ENCODE assay signal across 20 cellular contexts in the genomic region with DNA sequence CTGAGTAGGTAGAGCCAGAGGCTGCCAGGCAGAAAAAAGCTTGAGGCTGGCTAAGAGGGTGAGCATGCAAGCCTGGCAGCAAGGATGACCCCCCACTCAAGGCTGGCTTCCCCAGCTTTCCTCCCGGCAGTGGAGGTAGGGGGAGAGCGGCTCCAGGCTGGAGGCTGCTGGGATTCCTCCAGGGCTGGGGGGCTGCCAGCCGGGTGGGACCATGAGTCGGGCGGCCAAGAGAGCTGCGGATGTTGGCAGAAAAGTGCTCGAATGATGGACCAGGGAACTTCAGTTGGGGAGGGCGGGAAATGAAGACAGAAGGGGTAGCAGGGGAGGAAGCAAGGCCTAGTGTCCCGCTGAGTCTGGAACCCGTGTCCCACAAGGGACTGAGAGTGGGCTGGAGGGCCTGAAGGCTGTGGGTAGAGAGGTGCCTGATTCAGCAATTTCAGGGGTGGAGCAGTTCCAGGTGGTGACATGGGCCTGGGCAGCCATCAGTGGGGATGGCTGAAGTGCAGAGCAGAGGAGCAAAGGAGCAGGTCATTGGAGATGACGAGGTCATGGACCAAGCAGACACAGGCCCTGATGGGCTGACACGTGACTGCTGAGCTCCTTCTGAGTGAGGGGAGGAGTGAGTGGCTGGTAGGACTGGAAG. TPM values are rescaled to one million over a fixed set of nuclear protein-coding genes. Genes with fewer than 3 reads are reported as not detected.
A peak's percentile ranks its signal among the peaks of the same experiment; 100 is the strongest.
DNase-seq lines count a peak whose midpoint lies in the region; ATAC-seq and TF ChIP-seq lines count a peak whose summit lies in the region.
"Had no signal": no experiment of that assay in that cellular context is flagged by ENCODE, and none has a peak within 500 bp of the region (broad histone marks: within the 10 kb centered on the region; RNA-seq: fewer than 3 reads in every experiment).

No MANE protein-coding gene starts in this region.

- H3K4me3 ChIP-seq in breast epithelium = no peak overlapping the region
- H3K4me3 ChIP-seq in mammary epithelial cell (replicated peaks in 1 of 3; ENCODE audit: insufficient read depth in 1 of 3, low read depth in 2 of 3, low read length in 3 of 3) = no peak overlapping the region
- H3K4me3 ChIP-seq in esophagus squamous epithelium = no peak overlapping the region
- H3K4me3 ChIP-seq: cardiac muscle cell, dorsolateral prefrontal cortex, esophagus muscularis mucosa, MG63, skin epidermis had no signal

- H3K4me1 ChIP-seq in breast epithelium (peaks cover 13 to 35% of the 10 kb centered on the region in 2 donors), mammary epithelial cell (ENCODE audit: insufficient read depth, low read length) (no peaks in the 10 kb centered on the region), esophagus squamous epithelium (peaks cover 11 to 70% (median 35%) of the 10 kb centered on the region in 3 donors)

- H3K9me3 ChIP-seq in breast epithelium = no peaks in the 10 kb centered on the region
- no peaks in the 10 kb centered on the region for H3K9me3 ChIP-seq in mammary epithelial cell (replicated peaks; ENCODE audit: insufficient read depth, low read length)
- H3K9me3 ChIP-seq in esophagus squamous epithelium = no peaks in the 10 kb centered on the region
- H3K9me3 ChIP-seq: esophagus muscularis mucosa, MG63 had no signal

- no peak overlapping the region for H3K9ac ChIP-seq in mammary epithelial cell (ENCODE audit: insufficient read depth, low read length)
- H3K9ac ChIP-seq: parathyroid adenoma had no signal

- 80% methylated on average over 5 of the region's 12 CpGs for WGBS in mammary epithelial cell (ENCODE audit: low coverage, missing lambda C conversion rate)
- 80 to 94% methylated on average over 12 of the region's 12 CpGs for WGBS in esophagus squamous epithelium, 2 donors

- peaks cover 29% of the 10 kb centered on the region for H3K79me2 ChIP-seq in mammary epithelial cell (ENCODE audit: insufficient read depth, low read length)

- H3K36me3 Mint-ChIP-seq in nephron (ENCODE audit: low read depth) = peaks cover 21% of the 10 kb centered on the region
- peaks cover 5% of the 10 kb centered on the region for H3K36me3 Mint-ChIP-seq in type B pancreatic cell
- H3K36me3 Mint-ChIP-seq in activated naive CD4-positive, alpha-beta T cell treated with anti-CD3 and anti-CD28 coated beads, Interleukin-2, amount 50 U/mL, for 72 hours = no peaks in the 10 kb centered on the region

- DNase-seq in breast epithelium (ENCODE audit: low spot score in 2 of 2) (no peak), mammary epithelial cell (no peak), esophagus squamous epithelium (lab: John Stamatoyannopoulos, UW) (no peak), type B pancreatic cell (ENCODE audit: extremely low spot score, unreplicated experiment) (no peak), ACHN (no peak)
- DNase-seq in activated naive CD4-positive, alpha-beta T cell treated with anti-CD3 and anti-CD28 coated beads, Interleukin-2, amount 50 U/mL, for 72 hours (ENCODE audit: low spot score in 2 of 2) = no peak
- DNase-seq: CD4-positive, alpha-beta T cell; dorsolateral prefrontal cortex; left cardiac atrium; NCI-H146; NCI-H774; stimulated activated CD4-positive, alpha-beta T cell treated with anti-CD3 and anti-CD28 coated beads, Interleukin-4, amount 100 ng/mL, for 1 hour had no signal

- H3K27ac ChIP-seq in breast epithelium = peak overlapping the region; percentile 75 to 83
- H3K27ac ChIP-seq in mammary epithelial cell (ENCODE audit: insufficient read depth, low read depth, low read length) = no peak overlapping the region
- peak overlapping the region in 3 of 4 donors; percentile 29 to 70 (median 36) for H3K27ac ChIP-seq in esophagus squamous epithelium
- H3K27ac ChIP-seq: cardiac muscle cell, parathyroid adenoma had no signal

- no TSS peak for BruUV-seq in mammary epithelial cell (replicated peaks; lab: Mats Ljungman, UMichigan)

- no peak overlapping the region for H3K4me3 Mint-ChIP-seq in nephron
- no peak overlapping the region for H3K4me3 Mint-ChIP-seq in type B pancreatic cell
- H3K4me3 Mint-ChIP-seq: CD4-positive, alpha-beta T cell had no signal

- H3K4me1 Mint-ChIP-seq in nephron (peaks cover 63% of the 10 kb centered on the region), type B pancreatic cell (ENCODE audit: unreplicated experiment) (peaks cover 11% of the 10 kb centered on the region)

- intact Hi-C loops in breast epithelium (cut with DNase I; ENCODE audit: low total_unique reads) (no loop called here), mammary epithelial cell (cut with micrococcal nuclease) (no loop called here), esophagus squamous epithelium (cut with DNase I) (no loop called here)

- H3K27me3 ChIP-seq in breast epithelium = no peaks in the 10 kb centered on the region
- H3K27me3 ChIP-seq in mammary epithelial cell (ENCODE audit: insufficient read depth, low read length) = no peaks in the 10 kb centered on the region
- H3K27me3 ChIP-seq in esophagus squamous epithelium = no peaks in the 10 kb centered on the region
- H3K27me3 ChIP-seq: cardiac muscle cell, dorsolateral prefrontal cortex, esophagus muscularis mucosa, MG63 had no signal

- CTCF ChIA-PET in mammary epithelial cell (lab: Charles Lee; ENCODE audit: low non-redundant PET) = no interaction called here

- no peak overlapping the region for H3K4me2 ChIP-seq in mammary epithelial cell (ENCODE audit: insufficient read depth, low read depth, low read length)

- no peaks in the 10 kb centered on the region for H3K9me3 Mint-ChIP-seq in nephron
- no peaks in the 10 kb centered on the region for H3K9me3 Mint-ChIP-seq in type B pancreatic cell
- H3K9me3 Mint-ChIP-seq in activated naive CD4-positive, alpha-beta T cell treated with anti-CD3 and anti-CD28 coated beads, Interleukin-2, amount 50 U/mL, for 72 hours = no peaks in the 10 kb centered on the region
- H3K9me3 Mint-ChIP-seq: CD4-positive, alpha-beta T cell had no signal

- H3K36me3 ChIP-seq in breast epithelium (no peaks in the 10 kb centered on the region), mammary epithelial cell (ENCODE audit: insufficient read depth, low read length) (peaks cover 7% of the 10 kb centered on the region), esophagus squamous epithelium (peaks cover 0 to 77% (median 27%) of the 10 kb centered on the region in 3 donors)
- H3K36me3 ChIP-seq: cardiac muscle cell, MG63 had no signal

- TF ChIP-seq CTCF in breast epithelium (IDR thresholded peaks at IDR 0.05) (no peak), mammary epithelial cell (conservative IDR thresholded peaks at IDR 0.05 in 1 of 2, IDR thresholded peaks at IDR 0.05 in 1 of 2; ENCODE audit: extremely low read depth in 1 of 2, insufficient read depth in 1 of 2, low read depth in 1 of 2, low read length in 2 of 2) (no peak), esophagus squamous epithelium (IDR thresholded peaks at IDR 0.05) (no peak), nephron (IDR thresholded peaks at IDR 0.05; ENCODE audit: unreplicated experiment in 3 of 3) (no peak), type B pancreatic cell (conservative IDR thresholded peaks at IDR 0.05) (no peak)

- H2AFZ ChIP-seq in mammary epithelial cell (ENCODE audit: low read depth, low read length) = no peak overlapping the region
- H2AFZ ChIP-seq: parathyroid adenoma had no signal

- ATAC-seq in activated naive CD4-positive, alpha-beta T cell treated with anti-CD3 and anti-CD28 coated beads, Interleukin-2, amount 50 U/mL, for 72 hours = no peak
- ATAC-seq in esophagus mucosa = no peak

- H3K27me3 Mint-ChIP-seq in nephron (ENCODE audit: low read depth) (peaks cover 4% of the 10 kb centered on the region), type B pancreatic cell (no peaks in the 10 kb centered on the region)
- H3K27me3 Mint-ChIP-seq: CD4-positive, alpha-beta T cell had no signal

- in situ Hi-C loops in mammary epithelial cell (cut with MboI; ENCODE audit: low sequenced_read_pairs in 2 of 2) = no loop called here
- in situ Hi-C loops in ACHN (cut with HindIII; ENCODE audit: low pct_ligation_motif_present, low pct_unique_long_range_greater_than_20kb, low sequenced_read_pairs) = no loop called here

- H3K27ac Mint-ChIP-seq in nephron (peak overlapping the region in 2 of 3 experiments; percentile 87 to 89), type B pancreatic cell (peak overlapping the region; percentile 45)
- H3K27ac Mint-ChIP-seq in activated naive CD4-positive, alpha-beta T cell treated with anti-CD3 and anti-CD28 coated beads, Interleukin-2, amount 50 U/mL, for 72 hours = peak overlapping the region in 1 of 2 donors; percentile 35
- H3K27ac Mint-ChIP-seq: CD4-positive, alpha-beta T cell had no signal

- H4K20me1 ChIP-seq in mammary epithelial cell (ENCODE audit: insufficient read depth, low read length) = no peaks in the 10 kb centered on the region

- no peak for TF ChIP-seq POLR2A in breast epithelium (IDR thresholded peaks at IDR 0.05)
- TF ChIP-seq POLR2A in esophagus squamous epithelium (IDR thresholded peaks at IDR 0.05) = no peak

- dilution Hi-C loops in mammary epithelial cell (cut with HindIII; ENCODE audit: low sequenced_read_pairs) = no loop called here

RNA-seq across cellular contexts. Expression of a gene that starts 20.3 kb away (rescaled TPM):
- total RNA-seq in breast epithelium = 10 to 100 TPM in 2 of 3 donors, under 1 TPM in 1; 0.32 to 66.9 (median 10.2) TPM
- total RNA-seq in mammary epithelial cell = 1 to 10 TPM in 1 of 2 donors, under 1 TPM in 1; 0.56 to 1.8 TPM
- 1.00 TPM for polyA plus RNA-seq in mammary epithelial cell
- not detected for polyA minus RNA-seq in mammary epithelial cell
- total RNA-seq in esophagus squamous epithelium = 10 to 100 TPM in 1 of 4 donors, 1 to 10 TPM in 3; 2.1 to 13.0 (median 6.7) TPM
- 5.4 and 8.5 TPM in 2 replicates for total RNA-seq in type B pancreatic cell (ENCODE audit: low replicate concordance)
- 1 to 10 TPM; 1.3 to 2.7 TPM for total RNA-seq in activated naive CD4-positive, alpha-beta T cell treated with anti-CD3 and anti-CD28 coated beads, Interleukin-2, amount 50 U/mL, for 72 hours
- 6.6 TPM for total RNA-seq in esophagus mucosa
- total RNA-seq: CD4-positive, alpha-beta T cell had no signal

RNA-seq across cellular contexts. Expression of a gene that starts 29.8 kb away (rescaled TPM):
- total RNA-seq in breast epithelium = 100 to 1,000 TPM; 101 to 122 (median 104) TPM
- total RNA-seq in mammary epithelial cell = 100 to 1,000 TPM in 1 of 2 donors, 10 to 100 TPM in 1; 93.3 to 124 TPM
- 268 TPM for polyA plus RNA-seq in mammary epithelial cell
- 279 TPM for polyA minus RNA-seq in mammary epithelial cell
- total RNA-seq in esophagus squamous epithelium = 100 to 1,000 TPM in 3 of 4 donors, 10 to 100 TPM in 1; 99.4 to 158 (median 131) TPM
- total RNA-seq in type B pancreatic cell (ENCODE audit: low replicate concordance) = 73.5 and 94.4 TPM in 2 replicates
- total RNA-seq in activated naive CD4-positive, alpha-beta T cell treated with anti-CD3 and anti-CD28 coated beads, Interleukin-2, amount 50 U/mL, for 72 hours = 10 to 100 TPM; 20.4 to 22.5 TPM
- total RNA-seq in esophagus mucosa = 80.9 TPM

RNA-seq across cellular contexts. Expression of a gene that starts 32.2 kb away (rescaled TPM):
- total RNA-seq in breast epithelium (not detected), mammary epithelial cell (not detected), esophagus squamous epithelium (not detected), type B pancreatic cell (ENCODE audit: low replicate concordance) (not detected in 2 replicates), esophagus mucosa (not detected)
- not detected for polyA plus RNA-seq in mammary epithelial cell
- not detected for polyA minus RNA-seq in mammary epithelial cell
- total RNA-seq in activated naive CD4-positive, alpha-beta T cell treated with anti-CD3 and anti-CD28 coated beads, Interleukin-2, amount 50 U/mL, for 72 hours = under 1 TPM in 1 of 2 donors, not detected in 1; 0.64 TPM
- total RNA-seq: cardiac muscle cell; CD4-positive, alpha-beta T cell; esophagus muscularis mucosa; left cardiac atrium; SK-MEL-5 had no signal
- polyA plus RNA-seq: cardiac muscle cell had no signal

RNA-seq across cellular contexts. Expression of a gene that starts 34.9 kb away (rescaled TPM):
- total RNA-seq in breast epithelium (10 to 100 TPM; 17.4 to 20.3 (median 19.3) TPM), mammary epithelial cell (1 to 10 TPM; 5.3 to 6.3 TPM), esophagus squamous epithelium (10 to 100 TPM in 1 of 4 donors, 1 to 10 TPM in 3; 2.5 to 11.1 (median 3.8) TPM), type B pancreatic cell (ENCODE audit: low replicate concordance) (10.1 and 11.3 TPM in 2 replicates), esophagus mucosa (3.8 TPM)
- polyA plus RNA-seq in mammary epithelial cell = 2.4 TPM
- 0.88 TPM for polyA minus RNA-seq in mammary epithelial cell
- total RNA-seq in activated naive CD4-positive, alpha-beta T cell treated with anti-CD3 and anti-CD28 coated beads, Interleukin-2, amount 50 U/mL, for 72 hours = 1 to 10 TPM in 1 of 2 donors, under 1 TPM in 1; 0.23 to 2.4 TPM

RNA-seq across cellular contexts. Expression of a gene that starts 57.9 kb away (rescaled TPM):
- total RNA-seq in breast epithelium = 1 to 10 TPM; 1.3 to 6.9 (median 3.6) TPM
- total RNA-seq in mammary epithelial cell = not detected
- 0.14 TPM for polyA plus RNA-seq in mammary epithelial cell
- not detected for polyA minus RNA-seq in mammary epithelial cell
- total RNA-seq in esophagus squamous epithelium = 10 to 100 TPM in 2 of 4 donors, 1 to 10 TPM in 2; 3.0 to 26.2 (median 8.2) TPM
- total RNA-seq in type B pancreatic cell (ENCODE audit: low replicate concordance) = 39.3 and 44.5 TPM in 2 replicates
- not detected for total RNA-seq in activated naive CD4-positive, alpha-beta T cell treated with anti-CD3 and anti-CD28 coated beads, Interleukin-2, amount 50 U/mL, for 72 hours
- total RNA-seq in esophagus mucosa = 3.7 TPM
- total RNA-seq: CD4-positive, alpha-beta T cell had no signal
